Comparison of ENCODE assay signal across 8 cellular contexts in genomic region chr6:25942561-25943147, GRCh38. TPM values are rescaled to one million over a fixed set of nuclear protein-coding genes. Genes with fewer than 3 reads are reported as not detected.
DNase-seq lines count a peak whose midpoint lies in the region; ATAC-seq, FAIRE-seq and TF ChIP-seq lines count a peak whose summit lies in the region.

No MANE protein-coding gene starts in this region.

- H4K20me1 ChIP-seq in fibroblast of lung (ENCODE audit: control insufficient read depth, extremely low read depth, insufficient read depth, low read length): no peaks in the 10 kb centered on the region

- H3K27ac ChIP-seq in fibroblast of lung (ENCODE audit: insufficient read depth, low read length) (no peak overlapping the region), spleen (no peak overlapping the region)

- DNase-seq in DMS114 treated with DMSO at 0.1 percent for 48 hours (lab: John Stamatoyannopoulos, UW; ENCODE audit: unreplicated experiment) (peak; percentile 62), HTR-8/SVneo (ENCODE audit: insufficient read length, low spot score) (peak; percentile 30), RKO (ENCODE audit: low spot score) (peak; percentile 55), fibroblast of lung (ENCODE audit: low read depth in 2 of 2) (peak; percentile 12 to 82), spleen (no peak), lower leg skin (ENCODE audit: low spot score in 2 of 2) (no peak), foreskin melanocyte (no peak)

- WGBS in spleen, 5 donors: 30 to 47% (median 36%) methylated on average over 3 of the region's 3 CpGs
- WGBS in lower leg skin, 2 donors: 34 to 37% methylated on average over 3 of the region's 3 CpGs

- no peak overlapping the region for H3K4me3 ChIP-seq in fibroblast of lung (replicated peaks in 1 of 4; ENCODE audit: control extremely low read depth in 1 of 4, insufficient read depth in 1 of 4, low read depth in 3 of 4, low read length in 4 of 4)
- no peak overlapping the region for H3K4me3 ChIP-seq in spleen
- no peak overlapping the region for H3K4me3 ChIP-seq in lower leg skin (ENCODE audit: low read depth, poor library complexity, severe bottlenecking)

- no peaks in the 10 kb centered on the region for H3K79me2 ChIP-seq in fibroblast of lung (ENCODE audit: control insufficient read depth, insufficient read depth, low read length)

- no peak for FAIRE-seq in HTR-8/SVneo (lab: Jason Lieb, UNC)

- intact Hi-C loops in spleen (cut with DNase I; ENCODE audit: low total_unique reads) (no loop called here), lower leg skin (cut with DNase I; ENCODE audit: low total_unique reads) (no loop called here)

- H3K36me3 ChIP-seq in fibroblast of lung (ENCODE audit: control insufficient read depth, insufficient read depth, low read length) (no peaks in the 10 kb centered on the region), spleen (no peaks in the 10 kb centered on the region)

- H3K9me3 ChIP-seq in fibroblast of lung (ENCODE audit: control insufficient read depth, insufficient read depth, low read depth, low read length): no peaks in the 10 kb centered on the region
- peaks cover 0 to 8% (median 0%) of the 10 kb centered on the region in 8 donors for H3K9me3 ChIP-seq in spleen

- H3K27me3 ChIP-seq in fibroblast of lung (ENCODE audit: control insufficient read depth, insufficient read depth, low read length) (no peaks in the 10 kb centered on the region), spleen (replicated peaks in 1 of 7) (no peaks in the 10 kb centered on the region)

- H3K9ac ChIP-seq in fibroblast of lung (ENCODE audit: insufficient read depth, low read length): no peak overlapping the region

- no peak for ATAC-seq in GM18858 (IDR thresholded peaks at IDR 0.05; ENCODE audit: unreplicated experiment)

- no peak overlapping the region for H3K4me2 ChIP-seq in fibroblast of lung (ENCODE audit: extremely low read depth, insufficient read depth, low read length)

- no peak overlapping the region for H2AFZ ChIP-seq in fibroblast of lung (ENCODE audit: low read length)

- TF ChIP-seq POLR2A in spleen (IDR thresholded peaks at IDR 0.05) (no peak), lower leg skin (IDR thresholded peaks at IDR 0.05) (no peak)

- H3K4me1 ChIP-seq in fibroblast of lung (ENCODE audit: control insufficient read depth, extremely low read depth, insufficient read depth, low read length) (no peaks in the 10 kb centered on the region), spleen (no peaks in the 10 kb centered on the region)

- TF ChIP-seq CTCF in fibroblast of lung (conservative IDR thresholded peaks at IDR 0.05 in 1 of 2, IDR thresholded peaks at IDR 0.05 in 1 of 2; ENCODE audit: low read depth in 1 of 2, low read length in 2 of 2) (peak; percentile 49 to 67), spleen (IDR thresholded peaks at IDR 0.05 in 8 of 11, conservative IDR thresholded peaks at IDR 0.05 in 3 of 11) (peak in 8 of 11 experiments; percentile 21 to 54 (median 36)), lower leg skin (IDR thresholded peaks at IDR 0.05) (no peak)

RNA-seq across cellular contexts. Expression of gene SLC17A2, which starts 12.2 kb away (rescaled TPM):
- total RNA-seq in fibroblast of lung (under 0.01 TPM in 1 of 2 replicates, not detected in the other), spleen (not detected), lower leg skin (not detected)
- polyA plus RNA-seq in fibroblast of lung (not detected in 2 replicates), spleen (not detected)
- not detected in 2 replicates for polyA plus RNA-seq in fibroblast of lung (2012)
- polyA minus RNA-seq in fibroblast of lung (ENCODE audit: low replicate concordance): not detected in 2 replicates

RNA-seq across cellular contexts. Expression of gene TRIM38, which starts 19.9 kb away (rescaled TPM):
- total RNA-seq in fibroblast of lung (14.4 and 14.5 TPM in 2 replicates), spleen (10 to 100 TPM; 25.7 to 34.4 (median 30.3) TPM), lower leg skin (1 to 10 TPM; 4.7 to 8.0 (median 6.5) TPM)
- polyA plus RNA-seq in fibroblast of lung (5.8 and 7.6 TPM in 2 replicates), spleen (10 to 100 TPM in 1 of 3 donors, 1 to 10 TPM in 2; 8.0 to 14.4 (median 9.6) TPM)
- polyA plus RNA-seq in fibroblast of lung (2012): 4.5 and 6.4 TPM in 2 replicates
- polyA minus RNA-seq in fibroblast of lung (ENCODE audit: low replicate concordance): 3.4 and 4.2 TPM in 2 replicates

Comparison
In these comparisons a context has a peak if more than half of its experiments do, and no peak if none do; other contexts are left out.
1. DNase-seq: peak in DMS114 treated with DMSO at 0.1 percent for 48 hours (single experiment), HTR-8/SVneo (single experiment), RKO (single experiment) and fibroblast of lung (2 of 2); none in spleen (single experiment), lower leg skin (0 of 2) and foreskin melanocyte (single experiment).
2. CTCF ChIP-seq: peak in fibroblast of lung (2 of 2) and spleen (8 of 11); none in lower leg skin (0 of 3).